10 cellular contexts compared by ENCODE assay signal in genomic region chr19:51692065-51692915, GRCh38. TPM values are rescaled to one million over a fixed set of nuclear protein-coding genes. Genes with fewer than 3 reads are reported as not detected.
DNase-seq lines count a peak whose midpoint lies in the region; ATAC-seq, FAIRE-seq and TF ChIP-seq lines count a peak whose summit lies in the region.
"Had no signal": no experiment of that assay in that cellular context is flagged by ENCODE, and none has a peak within 500 bp of the region (broad histone marks: within the 10 kb centered on the region; RNA-seq: fewer than 3 reads in every experiment).

No MANE protein-coding gene starts in this region.

- intact Hi-C loops in body of pancreas (cut with DNase I), result loop anchor here (10.0 kb wide), 1 partner anchor 97 kb away; no protein-coding TSS in a partner anchor
- intact Hi-C loops in HepG2 (cut with micrococcal nuclease; ENCODE audit: unreplicated experiment), result no loop called here

- no peak for TF ChIP-seq RAD21 in HepG2 (CRISPR knock-in tag; IDR thresholded peaks at IDR 0.05)

- peaks cover 15% of the 10 kb centered on the region; the same call in 1 of the 2 replicates for H4K20me1 ChIP-seq in HepG2 (ENCODE audit: insufficient read depth, low read length)

- DNase-seq in body of pancreas (no peak), HepG2 (ENCODE audit: low spot score) (no peak), substantia nigra (lab: John Stamatoyannopoulos, UW) (no peak), NCI-H82 (lab: John Stamatoyannopoulos, UW) (no peak), NCI-H1092 (lab: John Stamatoyannopoulos, UW) (no peak)
- DNase-seq: activated CD8-positive, alpha-beta T cell treated with anti-CD3 and anti-CD28 coated beads for 36 hours; central memory CD4-positive, alpha-beta T cell had no signal

- BruUV-seq in HepG2 (replicated peaks; lab: Mats Ljungman, UMichigan), result no TSS peak

- no peak overlapping the region for H3K4me2 ChIP-seq in HepG2 (ENCODE audit: low read depth, low read length)

- no peak overlapping the region for H3K9ac ChIP-seq in HepG2 (ENCODE audit: insufficient read depth, low read depth, low read length)

- H3K27ac ChIP-seq in HEK293 (ENCODE audit: extremely low read depth, low read depth, low read length) (0 out of 2 replicates have a peak overlapping the region, but pooled peaks have one; percentile 45), body of pancreas (peak overlapping the region in 3 of 4 donors; percentile 28 to 92 (median 90)), HepG2 (ENCODE audit: extremely low read length, insufficient read depth, low read length) (no peak overlapping the region), substantia nigra (ENCODE audit: low read depth, low read length, poor library complexity, severe bottlenecking) (peak overlapping the region; percentile 51)

- CTCF ChIA-PET in HEK293 (lab: Yijun Ruan, JAX), result no interaction called here
- CTCF ChIA-PET in HepG2 (lab: Yijun Ruan, JAX; ENCODE audit: low intra/inter-chr PET ratio, low total read pairs), result no interaction called here

- no peak overlapping the region for H3K4me3 ChIP-seq in HEK293 (ENCODE audit: low read depth, low read length)
- no peak overlapping the region for H3K4me3 ChIP-seq in body of pancreas
- H3K4me3 ChIP-seq in HepG2 (replicated peaks in 1 of 3; ENCODE audit: insufficient read depth in 1 of 3, low read depth in 2 of 3, low read length in 3 of 3), result no peak overlapping the region

- no peak for TF ChIP-seq POLR2A in body of pancreas (IDR thresholded peaks at IDR 0.05)
- TF ChIP-seq POLR2A in HepG2 (IDR thresholded peaks at IDR 0.05; ENCODE audit: insufficient read depth in 1 of 2, low read depth in 2 of 2, low read length in 2 of 2), result no peak

- POLR2A ChIA-PET in HEK293 (lab: Yijun Ruan, JAX), result interaction anchor here (1.2 to 1.4 kb wide), 2 partner anchors 9 to 11 kb away, joined by 3 read pairs; no protein-coding TSS in a partner anchor
- POLR2A ChIA-PET in HepG2 (lab: Yijun Ruan, JAX), result no interaction called here

- no peak overlapping the region for H2AFZ ChIP-seq in HepG2 (ENCODE audit: low read length)

- WGBS in body of pancreas, 2 donors, result 63 to 66% methylated on average over 13 to 15 of the region's 26 CpGs
- 75% methylated on average over 7 of the region's 26 CpGs for WGBS in HepG2 (ENCODE audit: low lambda C conversion rate)

- H3K27me3 ChIP-seq in body of pancreas (no peaks in the 10 kb centered on the region), HepG2 (ENCODE audit: control insufficient read depth in 1 of 2, insufficient read depth in 2 of 2, low read length in 2 of 2) (no peaks in the 10 kb centered on the region; a peak in 1 of 5 replicates)

- H3K36me3 ChIP-seq in HEK293 (ENCODE audit: control insufficient read depth in 2 of 2, insufficient read depth in 1 of 2, low read length in 2 of 2), result peaks cover 13 to 44% of the 10 kb centered on the region in 2 experiments; a peak in 2 of 3 replicates
- no peaks in the 10 kb centered on the region for H3K36me3 ChIP-seq in body of pancreas (replicated peaks in 1 of 2; ENCODE audit: insufficient read depth in 1 of 2, low read depth in 2 of 2)
- peaks cover 2 to 6% of the 10 kb centered on the region in 2 experiments; a peak in 1 of 5 replicates for H3K36me3 ChIP-seq in HepG2 (replicated peaks in 1 of 2; ENCODE audit: control insufficient read depth in 1 of 2, insufficient read depth in 2 of 2, low read length in 2 of 2)

- in situ Hi-C loops in HepG2 (cut with HindIII; ENCODE audit: extremely low pct_ligation_motif_present, low pct_unique_long_range_greater_than_20kb), result no loop called here

- FAIRE-seq in HepG2 (lab: Jason Lieb, UNC), result no peak

- H3K9me3 ChIP-seq in HEK293 (ENCODE audit: control insufficient read depth, insufficient read depth, low read depth, low read length) (no peaks in the 10 kb centered on the region), body of pancreas (no peaks in the 10 kb centered on the region), HepG2 (ENCODE audit: low read length) (no peaks in the 10 kb centered on the region)

- TF ChIP-seq CTCF in HEK293 (tag by site-specific recombination; IDR thresholded peaks at IDR 0.05) (no peak), body of pancreas (IDR thresholded peaks at IDR 0.05) (no peak), HepG2 (CRISPR knock-in tag; IDR thresholded peaks at IDR 0.05) (no peak)

- no peak for ATAC-seq in body of pancreas
- no peak for ATAC-seq in HepG2
- no peak for ATAC-seq in HG02884 (IDR thresholded peaks at IDR 0.05; ENCODE audit: unreplicated experiment)
- ATAC-seq in HG02571 (IDR thresholded peaks at IDR 0.05; ENCODE audit: unreplicated experiment), result no peak
- ATAC-seq: activated CD8-positive, alpha-beta T cell treated with anti-CD3 and anti-CD28 coated beads for 36 hours had no signal

- peaks cover 16% of the 10 kb centered on the region for H3K4me1 ChIP-seq in HEK293 (ENCODE audit: control insufficient read depth, insufficient read depth, low read length)
- peaks cover 31% of the 10 kb centered on the region for H3K4me1 ChIP-seq in body of pancreas
- H3K4me1 ChIP-seq in HepG2 (ENCODE audit: insufficient read depth, low read length), result peaks cover 23% of the 10 kb centered on the region

- TF ChIP-seq EP300 in HepG2 (IDR thresholded peaks at IDR 0.05; ENCODE audit: low read depth in 2 of 2, low read length in 2 of 2), result no peak
- no peak for TF ChIP-seq EP300 in HepG2 (CRISPR knock-in tag; IDR thresholded peaks at IDR 0.05; ENCODE audit: borderline replicate concordance)

- no peaks in the 10 kb centered on the region for H3K79me2 ChIP-seq in HepG2 (ENCODE audit: insufficient read depth, low read length)

RNA-seq across cellular contexts. Expression of gene SPACA6, which starts 0.8 kb away (rescaled TPM):
- total RNA-seq in body of pancreas (10 to 100 TPM in 1 of 2 donors, 1 to 10 TPM in 1; 7.9 to 16.3 TPM), HepG2 (2016; rRNA removed; fragmentation: Illumina TruSeq; extraction: Trizol) (0.53 and 2.2 TPM in 2 replicates)
- total RNA-seq in HepG2 (2016; cell fraction: cytosol; rRNA removed; fragmentation: Illumina TruSeq; extraction: Trizol; ENCODE audit: low read depth), result 1.1 and 1.9 TPM in 2 replicates
- 2.6 TPM in 1 of 2 replicates, not detected in the other for total RNA-seq in HepG2 (2016; cell fraction: insoluble cytoplasmic fraction; rRNA removed; fragmentation: Illumina TruSeq; extraction: Trizol)
- 0.53 and 1.2 TPM in 2 replicates for total RNA-seq in HepG2 (2016; cell fraction: membrane; rRNA removed; fragmentation: Illumina TruSeq; extraction: Trizol)
- total RNA-seq in HepG2 (2016; cell fraction: nucleus; rRNA removed; fragmentation: Illumina TruSeq; extraction: Trizol), result 2.1 and 4.9 TPM in 2 replicates
- polyA plus RNA-seq in HepG2 (2011; rRNA removed), result 1.4 and 2.3 TPM in 2 replicates
- 0.26 and 0.76 TPM in 2 replicates for polyA plus RNA-seq in HepG2 (2011; cell fraction: cytosol; rRNA removed)
- polyA plus RNA-seq in HepG2 (2011; cell fraction: nucleus; rRNA removed), result 12.4 and 14.0 TPM in 2 replicates
- 2.2 and 3.3 TPM in 2 replicates for polyA plus RNA-seq in HepG2 (2012)
- 0.78 and 0.85 TPM in 2 replicates for polyA plus RNA-seq in HepG2 (2016; cell fraction: cytosol; fragmentation: Illumina TruSeq; extraction: Trizol; ENCODE audit: low read depth)
- polyA plus RNA-seq in HepG2 (2016; cell fraction: insoluble cytoplasmic fraction; fragmentation: Illumina TruSeq; extraction: Trizol; ENCODE audit: low read depth), result 0.48 and 0.82 TPM in 2 replicates
- polyA plus RNA-seq in HepG2 (2016; cell fraction: membrane; fragmentation: Illumina TruSeq; extraction: Trizol; ENCODE audit: low read depth), result 0.42 and 1.5 TPM in 2 replicates
- polyA plus RNA-seq in HepG2 (2016; cell fraction: nucleus; fragmentation: Illumina TruSeq; extraction: Trizol; ENCODE audit: insufficient read depth, low read depth), result 9.6 and 9.8 TPM in 2 replicates
- polyA minus RNA-seq in HepG2 (2011; rRNA and poly(A)+ RNA removed; ENCODE audit: low replicate concordance), result 1.8 and 1.9 TPM in 2 replicates
- polyA minus RNA-seq in HepG2 (2011; cell fraction: cytosol; rRNA and poly(A)+ RNA removed), result not detected in 2 replicates
- polyA minus RNA-seq in HepG2 (2011; cell fraction: nucleus; rRNA and poly(A)+ RNA removed), result 6.3 and 6.8 TPM in 2 replicates

RNA-seq across cellular contexts. Expression of gene HAS1, which starts 31.5 kb away (rescaled TPM):
- total RNA-seq in body of pancreas (10 to 100 TPM in 1 of 2 donors, 1 to 10 TPM in 1; 1.8 to 15.8 TPM), HepG2 (2016; rRNA removed; fragmentation: Illumina TruSeq; extraction: Trizol) (not detected in 2 replicates)
- total RNA-seq in HepG2 (2016; cell fraction: cytosol; rRNA removed; fragmentation: Illumina TruSeq; extraction: Trizol; ENCODE audit: low read depth), result not detected in 2 replicates
- total RNA-seq in HepG2 (2016; cell fraction: insoluble cytoplasmic fraction; rRNA removed; fragmentation: Illumina TruSeq; extraction: Trizol), result not detected in 2 replicates
- not detected in 2 replicates for total RNA-seq in HepG2 (2016; cell fraction: membrane; rRNA removed; fragmentation: Illumina TruSeq; extraction: Trizol)
- total RNA-seq in HepG2 (2016; cell fraction: nucleus; rRNA removed; fragmentation: Illumina TruSeq; extraction: Trizol), result not detected in 2 replicates
- polyA plus RNA-seq in HepG2 (2011; rRNA removed), result 0.12 TPM in 1 of 2 replicates, not detected in the other
- not detected in 2 replicates for polyA plus RNA-seq in HepG2 (2011; cell fraction: cytosol; rRNA removed)
- not detected in 2 replicates for polyA plus RNA-seq in HepG2 (2011; cell fraction: nucleus; rRNA removed)
- polyA plus RNA-seq in HepG2 (2012), result not detected in 2 replicates
- polyA plus RNA-seq in HepG2 (2016; cell fraction: cytosol; fragmentation: Illumina TruSeq; extraction: Trizol; ENCODE audit: low read depth), result not detected in 2 replicates
- polyA plus RNA-seq in HepG2 (2016; cell fraction: insoluble cytoplasmic fraction; fragmentation: Illumina TruSeq; extraction: Trizol; ENCODE audit: low read depth), result not detected in 2 replicates
- polyA plus RNA-seq in HepG2 (2016; cell fraction: membrane; fragmentation: Illumina TruSeq; extraction: Trizol; ENCODE audit: low read depth), result not detected in 2 replicates
- polyA plus RNA-seq in HepG2 (2016; cell fraction: nucleus; fragmentation: Illumina TruSeq; extraction: Trizol; ENCODE audit: insufficient read depth, low read depth), result not detected in 2 replicates
- polyA minus RNA-seq in HepG2 (2011; rRNA and poly(A)+ RNA removed; ENCODE audit: low replicate concordance), result not detected in 2 replicates
- not detected in 2 replicates for polyA minus RNA-seq in HepG2 (2011; cell fraction: cytosol; rRNA and poly(A)+ RNA removed)
- not detected in 2 replicates for polyA minus RNA-seq in HepG2 (2011; cell fraction: nucleus; rRNA and poly(A)+ RNA removed)
- total RNA-seq: activated CD8-positive, alpha-beta T cell treated with anti-CD3 and anti-CD28 coated beads for 36 hours had no signal

RNA-seq across cellular contexts. Expression of gene SIGLEC14, which starts 45.7 kb away (rescaled TPM):
- total RNA-seq in body of pancreas (not detected), HepG2 (2016; rRNA removed; fragmentation: Illumina TruSeq; extraction: Trizol) (0.09 TPM in 1 of 2 replicates, not detected in the other)
- not detected in 2 replicates for total RNA-seq in HepG2 (2016; cell fraction: cytosol; rRNA removed; fragmentation: Illumina TruSeq; extraction: Trizol; ENCODE audit: low read depth)
- total RNA-seq in HepG2 (2016; cell fraction: insoluble cytoplasmic fraction; rRNA removed; fragmentation: Illumina TruSeq; extraction: Trizol), result 0.13 TPM in 1 of 2 replicates, not detected in the other
- 0.09 and 0.10 TPM in 2 replicates for total RNA-seq in HepG2 (2016; cell fraction: membrane; rRNA removed; fragmentation: Illumina TruSeq; extraction: Trizol)
- total RNA-seq in HepG2 (2016; cell fraction: nucleus; rRNA removed; fragmentation: Illumina TruSeq; extraction: Trizol), result not detected in 2 replicates
- polyA plus RNA-seq in HepG2 (2011; rRNA removed), result 0.04 and 0.05 TPM in 2 replicates
- 0.06 TPM in 1 of 2 replicates, not detected in the other for polyA plus RNA-seq in HepG2 (2011; cell fraction: cytosol; rRNA removed)
- not detected in 2 replicates for polyA plus RNA-seq in HepG2 (2011; cell fraction: nucleus; rRNA removed)
- 0.09 TPM in 1 of 2 replicates, not detected in the other for polyA plus RNA-seq in HepG2 (2012)
- polyA plus RNA-seq in HepG2 (2016; cell fraction: cytosol; fragmentation: Illumina TruSeq; extraction: Trizol; ENCODE audit: low read depth), result not detected in 2 replicates
- polyA plus RNA-seq in HepG2 (2016; cell fraction: insoluble cytoplasmic fraction; fragmentation: Illumina TruSeq; extraction: Trizol; ENCODE audit: low read depth), result 0.11 and 0.14 TPM in 2 replicates
- polyA plus RNA-seq in HepG2 (2016; cell fraction: membrane; fragmentation: Illumina TruSeq; extraction: Trizol; ENCODE audit: low read depth), result 0.11 and 0.20 TPM in 2 replicates
- polyA plus RNA-seq in HepG2 (2016; cell fraction: nucleus; fragmentation: Illumina TruSeq; extraction: Trizol; ENCODE audit: insufficient read depth, low read depth), result 0.28 TPM in 1 of 2 replicates, not detected in the other
- 0.14 TPM in 1 of 2 replicates, not detected in the other for polyA minus RNA-seq in HepG2 (2011; rRNA and poly(A)+ RNA removed; ENCODE audit: low replicate concordance)
- polyA minus RNA-seq in HepG2 (2011; cell fraction: cytosol; rRNA and poly(A)+ RNA removed), result not detected in 2 replicates
- not detected in 2 replicates for polyA minus RNA-seq in HepG2 (2011; cell fraction: nucleus; rRNA and poly(A)+ RNA removed)
- total RNA-seq: activated CD8-positive, alpha-beta T cell treated with anti-CD3 and anti-CD28 coated beads for 36 hours had no signal

RNA-seq across cellular contexts. Expression of gene FPR1, which starts 59.4 kb away (rescaled TPM):
- total RNA-seq in body of pancreas (1 to 10 TPM in 1 of 2 donors, not detected in 1; 4.7 TPM), HepG2 (2016; rRNA removed; fragmentation: Illumina TruSeq; extraction: Trizol) (not detected in 2 replicates)
- total RNA-seq in HepG2 (2016; cell fraction: cytosol; rRNA removed; fragmentation: Illumina TruSeq; extraction: Trizol; ENCODE audit: low read depth), result not detected in 2 replicates
- total RNA-seq in HepG2 (2016; cell fraction: insoluble cytoplasmic fraction; rRNA removed; fragmentation: Illumina TruSeq; extraction: Trizol), result not detected in 2 replicates
- total RNA-seq in HepG2 (2016; cell fraction: membrane; rRNA removed; fragmentation: Illumina TruSeq; extraction: Trizol), result not detected in 2 replicates
- not detected in 2 replicates for total RNA-seq in HepG2 (2016; cell fraction: nucleus; rRNA removed; fragmentation: Illumina TruSeq; extraction: Trizol)
- polyA plus RNA-seq in HepG2 (2011; rRNA removed), result 0.07 TPM in 1 of 2 replicates, not detected in the other
- 0.03 TPM in 1 of 2 replicates, not detected in the other for polyA plus RNA-seq in HepG2 (2011; cell fraction: cytosol; rRNA removed)
- polyA plus RNA-seq in HepG2 (2011; cell fraction: nucleus; rRNA removed), result not detected in 2 replicates
- 0.27 TPM in 1 of 2 replicates, not detected in the other for polyA plus RNA-seq in HepG2 (2012)
- polyA plus RNA-seq in HepG2 (2016; cell fraction: cytosol; fragmentation: Illumina TruSeq; extraction: Trizol; ENCODE audit: low read depth), result not detected in 2 replicates
- not detected in 2 replicates for polyA plus RNA-seq in HepG2 (2016; cell fraction: insoluble cytoplasmic fraction; fragmentation: Illumina TruSeq; extraction: Trizol; ENCODE audit: low read depth)
- not detected in 2 replicates for polyA plus RNA-seq in HepG2 (2016; cell fraction: membrane; fragmentation: Illumina TruSeq; extraction: Trizol; ENCODE audit: low read depth)
- polyA plus RNA-seq in HepG2 (2016; cell fraction: nucleus; fragmentation: Illumina TruSeq; extraction: Trizol; ENCODE audit: insufficient read depth, low read depth), result not detected in 2 replicates
- not detected in 2 replicates for polyA minus RNA-seq in HepG2 (2011; rRNA and poly(A)+ RNA removed; ENCODE audit: low replicate concordance)
- polyA minus RNA-seq in HepG2 (2011; cell fraction: cytosol; rRNA and poly(A)+ RNA removed), result not detected in 2 replicates
- not detected in 2 replicates for polyA minus RNA-seq in HepG2 (2011; cell fraction: nucleus; rRNA and poly(A)+ RNA removed)
- total RNA-seq: activated CD8-positive, alpha-beta T cell treated with anti-CD3 and anti-CD28 coated beads for 36 hours had no signal
